Comparison of ENCODE assay signal across 29 cellular contexts in genomic region chr3:66121288-66121687, GRCh38.
DNase-seq lines count a peak whose midpoint lies in the region; ATAC-seq and TF ChIP-seq lines count a peak whose summit lies in the region.
"Had no signal": no experiment of that assay in that cellular context is flagged by ENCODE, and none has a peak within 500 bp of the region (broad histone marks: within the 10 kb centered on the region; RNA-seq: fewer than 3 reads in every experiment).

No MANE protein-coding gene starts in this region.

- TF ChIP-seq CTCF in SK-N-SH (IDR thresholded peaks at IDR 0.05): no peak
- no peak for TF ChIP-seq CTCF in PC-3 (conservative IDR thresholded peaks at IDR 0.05; ENCODE audit: low read depth, low read length)
- TF ChIP-seq CTCF in vagina (IDR thresholded peaks at IDR 0.05): no peak

- no peaks in the 10 kb centered on the region for H3K79me1 ChIP-seq in mesenchymal stem cell (replicated peaks; ENCODE audit: low read length, poor library complexity, severe bottlenecking)

- H2BK120ac ChIP-seq in mesenchymal stem cell (ENCODE audit: low read depth, low read length): no peak overlapping the region

- CTCF ChIA-PET in SK-N-SH (lab: Yijun Ruan, JAX) (no interaction called here), PC-3 (lab: Charles Lee) (no interaction called here)

- H3K4me3 ChIP-seq in SK-N-SH (ENCODE audit: low read depth in 2 of 2, low read length in 1 of 2): no peak overlapping the region
- no peak overlapping the region for H3K4me3 ChIP-seq in PC-3 (ENCODE audit: low read length)
- H3K4me3 ChIP-seq in mesenchymal stem cell (ENCODE audit: insufficient read depth in 1 of 2, low read depth in 1 of 2, low read length in 2 of 2): no peak overlapping the region
- no peak overlapping the region for H3K4me3 ChIP-seq in vagina
- H3K4me3 ChIP-seq: BLaER1, ovary, SJSA1, thyroid gland had no signal

- TF ChIP-seq RAD21 in SK-N-SH (IDR thresholded peaks at IDR 0.05; ENCODE audit: low read length): no peak

- H3K4me1 ChIP-seq in SK-N-SH (ENCODE audit: control insufficient read depth in 1 of 2, insufficient read depth in 2 of 2, low read depth in 1 of 2, low read length in 1 of 2) (peaks cover 2 to 12% of the 10 kb centered on the region in 2 experiments; a peak in 3 of 4 replicates), PC-3 (ENCODE audit: insufficient read depth, low read length) (peaks cover 3% of the 10 kb centered on the region), mesenchymal stem cell (ENCODE audit: control insufficient read depth, insufficient read depth, low read depth, low read length) (peaks cover 7% of the 10 kb centered on the region), vagina (no peaks in the 10 kb centered on the region)
- H3K4me1 ChIP-seq: BLaER1 had no signal

- H2BK5ac ChIP-seq in mesenchymal stem cell (ENCODE audit: low read depth, low read length, poor library complexity, severe bottlenecking): no peak overlapping the region

- H3K9ac ChIP-seq in SK-N-SH: no peak overlapping the region
- no peak overlapping the region for H3K9ac ChIP-seq in PC-3 (ENCODE audit: low read length)
- no peak overlapping the region for H3K9ac ChIP-seq in mesenchymal stem cell (ENCODE audit: low read length)
- H3K9ac ChIP-seq: BLaER1 had no signal

- H3K9me3 ChIP-seq in SK-N-SH (no peaks in the 10 kb centered on the region), PC-3 (ENCODE audit: low read length) (no peaks in the 10 kb centered on the region), mesenchymal stem cell (ENCODE audit: control insufficient read depth, low read length) (no peaks in the 10 kb centered on the region), vagina (no peaks in the 10 kb centered on the region)
- H3K9me3 ChIP-seq: BLaER1, ovary, SJSA1, thyroid gland had no signal

- no peak overlapping the region for H4K91ac ChIP-seq in mesenchymal stem cell (ENCODE audit: low read length)

- BruUV-seq in PC-3 (replicated peaks; lab: Mats Ljungman, UMichigan): no TSS peak

- H3K23ac ChIP-seq in mesenchymal stem cell (ENCODE audit: low read length in 2 of 2): no peak overlapping the region

- no peak overlapping the region for H2AK5ac ChIP-seq in mesenchymal stem cell (ENCODE audit: low read length, severe bottlenecking)

- H3K79me2 ChIP-seq in SK-N-SH (ENCODE audit: insufficient read depth) (no peaks in the 10 kb centered on the region), PC-3 (ENCODE audit: low read length) (no peaks in the 10 kb centered on the region)

- peaks cover 12% of the 10 kb centered on the region for H3F3A ChIP-seq in SK-N-SH (replicated peaks; ENCODE audit: insufficient read depth)
- no peaks in the 10 kb centered on the region for H3F3A ChIP-seq in PC-3 (ENCODE audit: low read length, unreplicated experiment)

- ATAC-seq in SK-N-SH treated with all-trans-retinoic acid at 6 μM for 48 hours: no peak; the same call in 2 of the 3 replicates
- ATAC-seq in PC-3: no peak
- ATAC-seq: activated T-cell treated with anti-CD3 and anti-CD28 coated beads, Interleukin-2, amount 50 U/mL, for 72 hours; left ventricle myocardium superior; right cardiac atrium had no signal

- POLR2A ChIA-PET in SK-N-SH (lab: Yijun Ruan, JAX): no interaction called here
- POLR2A ChIA-PET in PC-3 (lab: Charles Lee; ENCODE audit: unreplicated experiment): no interaction called here

- no peaks in the 10 kb centered on the region for H3K27me3 ChIP-seq in SK-N-SH (ENCODE audit: insufficient read depth)
- no peaks in the 10 kb centered on the region for H3K27me3 ChIP-seq in PC-3 (ENCODE audit: low read length)
- H3K27me3 ChIP-seq in mesenchymal stem cell (ENCODE audit: control insufficient read depth in 1 of 2, insufficient read depth in 1 of 2, low read length in 2 of 2): no peaks in the 10 kb centered on the region
- H3K27me3 ChIP-seq in vagina: no peaks in the 10 kb centered on the region
- H3K27me3 ChIP-seq: BLaER1, ovary, SJSA1, thyroid gland had no signal

- H2BK12ac ChIP-seq in mesenchymal stem cell (ENCODE audit: low read length in 2 of 2): no peak overlapping the region

- H3K36me3 ChIP-seq in SK-N-SH (replicated peaks in 1 of 2; ENCODE audit: control insufficient read depth in 1 of 2, insufficient read depth in 2 of 2, low read length in 1 of 2) (no peaks in the 10 kb centered on the region), PC-3 (ENCODE audit: low read depth, low read length) (no peaks in the 10 kb centered on the region), mesenchymal stem cell (ENCODE audit: control insufficient read depth in 1 of 2, insufficient read depth in 2 of 2, low read depth in 1 of 2, low read length in 2 of 2) (no peaks in the 10 kb centered on the region), vagina (no peaks in the 10 kb centered on the region)
- H3K36me3 ChIP-seq: BLaER1, ovary, SJSA1, thyroid gland had no signal

- H3K27ac ChIP-seq in SK-N-SH (ENCODE audit: low read depth in 2 of 2, low read length in 1 of 2) (no peak overlapping the region), PC-3 (ENCODE audit: low read length) (no peak overlapping the region), mesenchymal stem cell (ENCODE audit: low read length, poor library complexity, severe bottlenecking) (peak overlapping the region; percentile 26), vagina (no peak overlapping the region)
- H3K27ac ChIP-seq: 22Rv1, BLaER1, ovary, SJSA1 had no signal

- TF ChIP-seq POLR2A in vagina (IDR thresholded peaks at IDR 0.05): no peak

- peak overlapping the region; percentile 63; the same call in 1 of the 2 replicates for H2AFZ ChIP-seq in SK-N-SH (ENCODE audit: low read depth)
- no peak overlapping the region for H2AFZ ChIP-seq in PC-3 (ENCODE audit: low read length)
- no peak overlapping the region for H2AFZ ChIP-seq in mesenchymal stem cell (ENCODE audit: low read depth, low read length)

- no peak for TF ChIP-seq EP300 in SK-N-SH (IDR thresholded peaks at IDR 0.05; ENCODE audit: borderline replicate concordance in 1 of 2, low read depth in 1 of 2, low read length in 1 of 2)

- H3K14ac ChIP-seq in mesenchymal stem cell (ENCODE audit: low read length in 2 of 2): no peak overlapping the region

- H3K4ac ChIP-seq in mesenchymal stem cell (ENCODE audit: low read depth in 1 of 2, low read length in 2 of 2): no peak overlapping the region

- no peak overlapping the region for H2BK15ac ChIP-seq in mesenchymal stem cell (ENCODE audit: low read depth, poor library complexity, severe bottlenecking)

- no peaks in the 10 kb centered on the region for H3K9me2 ChIP-seq in SK-N-SH
- no peaks in the 10 kb centered on the region for H3K9me2 ChIP-seq in PC-3 (replicated peaks; ENCODE audit: low read length)

- no peaks in the 10 kb centered on the region for H4K20me1 ChIP-seq in SK-N-SH (ENCODE audit: insufficient read depth)
- no peaks in the 10 kb centered on the region for H4K20me1 ChIP-seq in PC-3 (ENCODE audit: low read length)
- H4K20me1 ChIP-seq: BLaER1 had no signal

- 47% methylated on average over 6 of the region's 6 CpGs for WGBS in SK-N-SH (ENCODE audit: low lambda C conversion rate)
- 30% methylated on average over 6 of the region's 6 CpGs for WGBS in mesenchymal stem cell

- intact Hi-C loops in PC-3 (cut with micrococcal nuclease): no loop called here
- intact Hi-C loops in vagina (cut with DNase I): no loop called here

- DNase-seq in SK-N-SH (no peak), PC-3 (peak; percentile 6), fibroblast of gingiva (ENCODE audit: low read depth) (peak; percentile 6), mesenchymal stem cell (peak; percentile 67), vagina (ENCODE audit: extremely low spot score in 2 of 2) (no peak), KG1 (lab: John Stamatoyannopoulos, UW) (no peak), cerebellum (ENCODE audit: low spot score) (no peak)
- DNase-seq: activated CD4-positive, alpha-beta T cell treated with anti-CD3 and anti-CD28 coated beads for 48 hours; activated naive CD4-positive, alpha-beta T cell treated with anti-CD3 and anti-CD28 coated beads, Interleukin-2, amount 10 ng/mL, durations not matched to agents 7 days and 5 days; activated T-cell treated with anti-CD3 and anti-CD28 coated beads, Interleukin-2, amount 50 U/mL, for 72 hours; Calu3; cerebellar nuclear complex; erythroblast; head of caudate nucleus; left ventricle myocardium superior; NCI-H1092 treated with DMSO at 0.1 percent for 48 hours; NCI-H2029; NCI-H226; NCI-H82; OCI-M1; ovary; right cardiac atrium; stimulated activated CD4-positive, alpha-beta T cell treated with anti-CD3 and anti-CD28 coated beads, Interleukin-12 subunit alpha, Interleukin-12 subunit beta, amount 100 ng/mL, for 4 hours; stimulated activated CD4-positive, alpha-beta T cell treated with anti-CD3 and anti-CD28 coated beads, Interleukin-4, amount 100 ng/mL, for 4 hours had no signal

- H3K4me2 ChIP-seq in SK-N-SH (no peak overlapping the region), PC-3 (ENCODE audit: low read length) (no peak overlapping the region), mesenchymal stem cell (ENCODE audit: low read length, poor library complexity, severe bottlenecking) (no peak overlapping the region)
- H3K4me2 ChIP-seq: BLaER1 had no signal

- no peak overlapping the region for H3K18ac ChIP-seq in mesenchymal stem cell (ENCODE audit: low read depth in 1 of 2, low read length in 2 of 2)

- no peak overlapping the region for H4K8ac ChIP-seq in mesenchymal stem cell (ENCODE audit: low read length)

TF ChIP-seq in SK-N-SH, 30 proteins besides CTCF, POLR2A, EP300 and RAD21 (continues in another document):
- no peak for TF ChIP-seq MEF2A (IDR thresholded peaks at IDR 0.05; ENCODE audit: borderline replicate concordance, low read depth)
- no peak for TF ChIP-seq FOSL2 (IDR thresholded peaks at IDR 0.05; ENCODE audit: borderline replicate concordance, low read depth)
- no peak for TF ChIP-seq YY1 (IDR thresholded peaks at IDR 0.05; ENCODE audit: low read depth)
- TF ChIP-seq FOXM1 (IDR thresholded peaks at IDR 0.05; ENCODE audit: low read depth): no peak
- TF ChIP-seq MXI1 (IDR thresholded peaks at IDR 0.05; ENCODE audit: low read depth, low read length): no peak

Comparison
In these comparisons a context has a peak if more than half of its experiments do, and no peak if none do; other contexts are left out.
1. DNase-seq: peak in PC-3 (single experiment), fibroblast of gingiva (single experiment) and mesenchymal stem cell (single experiment); none in SK-N-SH (single experiment), vagina (0 of 2), KG1 (single experiment) and cerebellum (single experiment).